ENCODE assay signal across 10 cellular contexts in the genomic region with DNA sequence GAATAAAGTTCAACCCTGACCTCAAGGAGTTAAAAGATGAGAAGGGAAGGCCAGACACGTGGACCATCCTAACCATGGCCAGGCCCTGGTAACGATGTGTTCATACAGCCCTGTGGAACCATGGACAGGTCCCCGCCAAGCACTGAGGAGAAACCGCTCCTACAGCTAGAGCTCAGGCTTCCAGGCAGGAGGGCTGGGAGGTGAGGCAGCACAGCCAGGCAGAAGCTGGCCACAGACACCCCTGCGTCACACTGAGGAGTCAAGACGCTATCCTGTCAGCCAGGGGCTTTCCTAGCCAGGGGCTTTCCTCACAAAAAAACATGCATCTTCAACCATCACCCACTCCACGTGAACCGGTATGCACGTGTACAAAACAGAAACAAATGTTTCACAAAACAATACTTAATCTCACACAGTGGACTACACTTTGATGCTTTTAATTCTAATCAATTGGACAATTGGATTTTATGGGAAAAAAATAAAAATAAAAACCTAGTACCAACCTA.
A peak's percentile ranks its signal among the peaks of the same experiment; 100 is the strongest.
DNase-seq lines count a peak whose midpoint lies in the region; ATAC-seq and TF ChIP-seq lines count a peak whose summit lies in the region.
"Had no signal": no experiment of that assay in that cellular context is flagged by ENCODE, and none has a peak within 500 bp of the region (broad histone marks: within the 10 kb centered on the region; RNA-seq: fewer than 3 reads in every experiment).

No MANE protein-coding gene starts in this region.

- intact Hi-C loops in natural killer cell (cut with micrococcal nuclease) (no loop called here), vagina (cut with DNase I) (loop anchor here (10.0 kb wide), 1 partner anchor 71 kb away; the partner anchor contains the start of gene TBC1D2B)

- H3K4me3 Mint-ChIP-seq in natural killer cell treated with Interleukin-12 subunit alpha and Interleukin-12 subunit beta and Interleukin-15 and Interleukin-18, amount 100 ng/mL, for 72 hours: no peak overlapping the region
- H3K4me3 Mint-ChIP-seq in natural killer cell (no peak overlapping the region), mesothelial cell of epicardium (no peak overlapping the region)
- H3K4me3 Mint-ChIP-seq: T-cell had no signal

- H4K20me1 ChIP-seq in OCI-LY3 (ENCODE audit: insufficient read depth, low read length): no peaks in the 10 kb centered on the region

- H3K27me3 ChIP-seq in OCI-LY3 (ENCODE audit: low read depth, low read length) (no peaks in the 10 kb centered on the region), vagina (no peaks in the 10 kb centered on the region)

- peak overlapping the region; percentile 47 to 68 for H3K27ac Mint-ChIP-seq in natural killer cell treated with Interleukin-12 subunit alpha and Interleukin-12 subunit beta and Interleukin-15 and Interleukin-18, amount 100 ng/mL, for 72 hours
- no peak overlapping the region for H3K27ac Mint-ChIP-seq in natural killer cell
- peak overlapping the region; percentile 9 for H3K27ac Mint-ChIP-seq in mesothelial cell of epicardium

- peaks cover 11% of the 10 kb centered on the region for H3K36me3 Mint-ChIP-seq in natural killer cell treated with Interleukin-12 subunit alpha and Interleukin-12 subunit beta and Interleukin-15 and Interleukin-18, amount 100 ng/mL, for 72 hours
- H3K36me3 Mint-ChIP-seq in natural killer cell (peaks cover 16% of the 10 kb centered on the region), mesothelial cell of epicardium (peaks cover 7% of the 10 kb centered on the region)

- DNase-seq in natural killer cell treated with Interleukin-12 subunit alpha and Interleukin-12 subunit beta and Interleukin-15 and Interleukin-18, amount 100 ng/mL, for 72 hours (ENCODE audit: low spot score): no peak
- DNase-seq in natural killer cell (no peak), mesothelial cell of epicardium (ENCODE audit: low spot score in 2 of 2, unreplicated experiment in 2 of 2) (no peak), NCI-H82 (lab: John Stamatoyannopoulos, UW) (no peak), cerebellar nuclear complex (lab: John Stamatoyannopoulos, UW) (no peak), GM03348 (ENCODE audit: low spot score) (no peak), vagina (ENCODE audit: extremely low spot score in 2 of 2) (no peak)
- DNase-seq: Karpas-422, T-cell had no signal

- H3K4me1 Mint-ChIP-seq in natural killer cell treated with Interleukin-12 subunit alpha and Interleukin-12 subunit beta and Interleukin-15 and Interleukin-18, amount 100 ng/mL, for 72 hours (ENCODE audit: low read depth in 2 of 2): peaks cover 9 to 20% of the 10 kb centered on the region in 2 donors
- peaks cover 15 to 22% of the 10 kb centered on the region in 2 donors for H3K4me1 Mint-ChIP-seq in natural killer cell
- peaks cover 5% of the 10 kb centered on the region for H3K4me1 Mint-ChIP-seq in mesothelial cell of epicardium

- H3K4me3 ChIP-seq in OCI-LY3 (ENCODE audit: low read length) (no peak overlapping the region), vagina (no peak overlapping the region)

- no peaks in the 10 kb centered on the region for H3K27me3 Mint-ChIP-seq in natural killer cell treated with Interleukin-12 subunit alpha and Interleukin-12 subunit beta and Interleukin-15 and Interleukin-18, amount 100 ng/mL, for 72 hours
- H3K27me3 Mint-ChIP-seq in natural killer cell (ENCODE audit: low read depth in 2 of 2) (no peaks in the 10 kb centered on the region), mesothelial cell of epicardium (ENCODE audit: low read depth) (no peaks in the 10 kb centered on the region)
- H3K27me3 Mint-ChIP-seq: T-cell had no signal

- H3K79me2 ChIP-seq in OCI-LY3 (ENCODE audit: low read length): no peaks in the 10 kb centered on the region

- no peaks in the 10 kb centered on the region for H3K9me3 ChIP-seq in OCI-LY3 (ENCODE audit: insufficient read depth, low read length)
- no peaks in the 10 kb centered on the region for H3K9me3 ChIP-seq in vagina

- no peak for TF ChIP-seq POLR2A in vagina (IDR thresholded peaks at IDR 0.05)

- H3K36me3 ChIP-seq in OCI-LY3 (replicated peaks; ENCODE audit: low read depth, low read length): no peaks in the 10 kb centered on the region
- H3K36me3 ChIP-seq in vagina: peaks cover 0 to 58% of the 10 kb centered on the region in 2 donors

- ATAC-seq in natural killer cell treated with Interleukin-12 subunit alpha and Interleukin-12 subunit beta and Interleukin-15 and Interleukin-18, amount 100 ng/mL, for 72 hours: peak in 1 of 2 donors; percentile 51
- ATAC-seq in natural killer cell: no peak
- ATAC-seq: T-cell had no signal

- H3K9ac ChIP-seq in OCI-LY3 (ENCODE audit: low read length): no peak overlapping the region

- TF ChIP-seq CTCF in natural killer cell (IDR thresholded peaks at IDR 0.05) (no peak), OCI-LY3 (IDR thresholded peaks at IDR 0.05; ENCODE audit: low read depth, low read length) (no peak), mesothelial cell of epicardium (IDR thresholded peaks at IDR 0.05; ENCODE audit: unreplicated experiment) (no peak), vagina (IDR thresholded peaks at IDR 0.05) (no peak)

- H3K27ac ChIP-seq in OCI-LY3 (ENCODE audit: low read length) (no peak overlapping the region), vagina (no peak overlapping the region)

- H2AFZ ChIP-seq in OCI-LY3 (ENCODE audit: low read depth, low read length): no peak overlapping the region

- peaks cover 15% of the 10 kb centered on the region for H3K4me1 ChIP-seq in OCI-LY3 (ENCODE audit: low read length)
- H3K4me1 ChIP-seq in vagina: peaks cover 61% of the 10 kb centered on the region

- H3K4me2 ChIP-seq in OCI-LY3 (ENCODE audit: low read length): peak overlapping the region; percentile 13; the same call in 1 of the 2 replicates

- H3K9me3 Mint-ChIP-seq in natural killer cell treated with Interleukin-12 subunit alpha and Interleukin-12 subunit beta and Interleukin-15 and Interleukin-18, amount 100 ng/mL, for 72 hours: no peaks in the 10 kb centered on the region
- H3K9me3 Mint-ChIP-seq in natural killer cell (no peaks in the 10 kb centered on the region), mesothelial cell of epicardium (no peaks in the 10 kb centered on the region)
- H3K9me3 Mint-ChIP-seq: T-cell had no signal

Comparison
In these comparisons a context has a peak if more than half of its experiments do, and no peak if none do; other contexts are left out.
1. H3K27ac Mint-ChIP-seq: peak in natural killer cell treated with Interleukin-12 subunit alpha and Interleukin-12 subunit beta and Interleukin-15 and Interleukin-18, amount 100 ng/mL, for 72 hours (2 of 2) and mesothelial cell of epicardium (single experiment); none in natural killer cell (0 of 2).